ENCODE assay signal across 20 cellular contexts in the genomic region with DNA sequence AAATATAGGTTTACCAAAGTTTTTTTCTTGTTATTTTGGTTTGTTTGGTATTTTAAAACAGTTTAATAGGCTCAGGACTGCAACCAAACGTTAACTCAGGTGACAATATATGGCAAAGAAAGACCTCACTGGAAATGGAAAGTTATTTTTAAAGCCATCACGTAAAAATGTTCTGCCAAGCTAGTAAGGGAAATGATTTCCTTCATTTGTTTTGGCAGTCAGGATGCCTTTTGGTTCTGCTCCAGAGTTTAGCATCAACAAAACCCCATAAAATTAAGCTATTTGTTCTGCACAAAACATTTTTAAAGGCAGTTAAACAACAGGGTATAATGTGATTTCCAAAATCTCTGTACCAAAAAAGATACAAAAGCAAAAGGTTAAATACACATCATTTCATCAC.
A peak's percentile ranks its signal among the peaks of the same experiment; 100 is the strongest.
DNase-seq lines count a peak whose midpoint lies in the region; ATAC-seq and TF ChIP-seq lines count a peak whose summit lies in the region.
"Had no signal": no experiment of that assay in that cellular context is flagged by ENCODE, and none has a peak within 500 bp of the region (broad histone marks: within the 10 kb centered on the region; RNA-seq: fewer than 3 reads in every experiment).

No MANE protein-coding gene starts in this region.

- ATAC-seq in HG03521 (IDR thresholded peaks at IDR 0.05; ENCODE audit: unreplicated experiment) = no peak
- no peak for ATAC-seq in GM19324 (IDR thresholded peaks at IDR 0.05; ENCODE audit: low FRiP score, unreplicated experiment)
- ATAC-seq: K562 had no signal

- TF ChIP-seq CTCF in HEK293 (tag by site-specific recombination; IDR thresholded peaks at IDR 0.05) = no peak
- no peak for TF ChIP-seq CTCF in prostate gland (IDR thresholded peaks at IDR 0.05)

- DNase-seq in NCI-H69 (lab: John Stamatoyannopoulos, UW) = peak; percentile 38
- peak; percentile 19 for DNase-seq in dermis blood vessel endothelial cell
- DNase-seq in prostate gland (ENCODE audit: low spot score) = peak; percentile 33
- no peak for DNase-seq in RPMI8226
- DNase-seq: CD4-positive, alpha-beta T cell; DMS53; Kasumi-1; NCI-H1694 treated with DMSO at 0.1 percent for 48 hours; NCI-H2171 treated with DMSO at 0.1 percent for 48 hours; NCI-H345; NCI-H510A treated with DMSO at 0.1 percent for 48 hours; NCI-H82; Peyer's patch; SK-N-SH; SW 1271 had no signal

- H3K4me3 ChIP-seq in HEK293 (ENCODE audit: low read depth, low read length) (no peak overlapping the region), prostate gland (no peak overlapping the region)
- H3K4me3 ChIP-seq: BLaER1 treated with 17β-estradiol and CSF1 and Interleukin-3, amounts not matched to agents 10 nM and 100 nM; K562; Peyer's patch had no signal

- no peak overlapping the region for H3K27ac ChIP-seq in HEK293 (ENCODE audit: extremely low read depth, low read depth, low read length)
- no peak overlapping the region for H3K27ac ChIP-seq in prostate gland
- H3K27ac ChIP-seq: BLaER1 treated with 17β-estradiol and CSF1 and Interleukin-3, amounts not matched to agents 10 nM and 100 nM; Peyer's patch had no signal

- intact Hi-C loops in prostate gland (cut with DNase I) = no loop called here

- no peaks in the 10 kb centered on the region for H3K4me1 ChIP-seq in HEK293 (ENCODE audit: control insufficient read depth, insufficient read depth, low read length)
- no peaks in the 10 kb centered on the region for H3K4me1 ChIP-seq in prostate gland (replicated peaks)
- H3K4me1 ChIP-seq: BLaER1 treated with 17β-estradiol and CSF1 and Interleukin-3, amounts not matched to agents 10 nM and 100 nM; Peyer's patch had no signal

- POLR2A ChIA-PET in HEK293 (lab: Yijun Ruan, JAX) = no interaction called here

- no peak for TF ChIP-seq POLR2A in prostate gland (IDR thresholded peaks at IDR 0.05)

- WGBS in prostate gland = 0% methylated on average over 2 of the region's 2 CpGs

- CTCF ChIA-PET in HEK293 (lab: Yijun Ruan, JAX) = interaction anchor here (0.7 kb wide), 1 partner anchor 8 kb away, joined by 5 read pairs; no protein-coding TSS in a partner anchor

- H3K36me3 ChIP-seq in HEK293 (ENCODE audit: control insufficient read depth in 2 of 2, insufficient read depth in 1 of 2, low read length in 2 of 2) = no peaks in the 10 kb centered on the region
- no peaks in the 10 kb centered on the region for H3K36me3 ChIP-seq in prostate gland
- H3K36me3 ChIP-seq: BLaER1 treated with 17β-estradiol and CSF1 and Interleukin-3, amounts not matched to agents 10 nM and 100 nM; Peyer's patch had no signal

- no peaks in the 10 kb centered on the region for H3K27me3 ChIP-seq in prostate gland (replicated peaks; ENCODE audit: insufficient read depth)
- H3K27me3 ChIP-seq: BLaER1 treated with 17β-estradiol and CSF1 and Interleukin-3, amounts not matched to agents 10 nM and 100 nM; Peyer's patch had no signal

- no peaks in the 10 kb centered on the region for H3K9me3 ChIP-seq in HEK293 (ENCODE audit: control insufficient read depth, insufficient read depth, low read depth, low read length)
- no peaks in the 10 kb centered on the region for H3K9me3 ChIP-seq in prostate gland
- H3K9me3 ChIP-seq: BLaER1 treated with 17β-estradiol and CSF1 and Interleukin-3, amounts not matched to agents 10 nM and 100 nM; Peyer's patch; SK-N-SH had no signal

TF ChIP-seq in HEK293, 187 proteins besides CTCF, POLR2A, EP300 and RAD21:
- TF ChIP-seq, protein P1, sequence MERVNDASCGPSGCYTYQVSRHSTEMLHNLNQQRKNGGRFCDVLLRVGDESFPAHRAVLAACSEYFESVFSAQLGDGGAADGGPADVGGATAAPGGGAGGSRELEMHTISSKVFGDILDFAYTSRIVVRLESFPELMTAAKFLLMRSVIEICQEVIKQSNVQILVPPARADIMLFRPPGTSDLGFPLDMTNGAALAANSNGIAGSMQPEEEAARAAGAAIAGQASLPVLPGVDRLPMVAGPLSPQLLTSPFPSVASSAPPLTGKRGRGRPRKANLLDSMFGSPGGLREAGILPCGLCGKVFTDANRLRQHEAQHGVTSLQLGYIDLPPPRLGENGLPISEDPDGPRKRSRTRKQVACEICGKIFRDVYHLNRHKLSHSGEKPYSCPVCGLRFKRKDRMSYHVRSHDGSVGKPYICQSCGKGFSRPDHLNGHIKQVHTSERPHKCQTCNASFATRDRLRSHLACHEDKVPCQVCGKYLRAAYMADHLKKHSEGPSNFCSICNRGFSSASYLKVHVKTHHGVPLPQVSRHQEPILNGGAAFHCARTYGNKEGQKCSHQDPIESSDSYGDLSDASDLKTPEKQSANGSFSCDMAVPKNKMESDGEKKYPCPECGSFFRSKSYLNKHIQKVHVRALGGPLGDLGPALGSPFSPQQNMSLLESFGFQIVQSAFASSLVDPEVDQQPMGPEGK (tag by site-specific recombination; IDR thresholded peaks at IDR 0.05) = no peak
- TF ChIP-seq ZFHX2 (tag by site-specific recombination; conservative IDR thresholded peaks at IDR 0.05) (no peak), ZNF311 (tag by site-specific recombination; IDR thresholded peaks at IDR 0.05; ENCODE audit: borderline replicate concordance) (no peak), ZNF585B (tag by site-specific recombination; IDR thresholded peaks at IDR 0.05) (no peak), MEIS1 (CRISPR knock-in tag; IDR thresholded peaks at IDR 0.05; ENCODE audit: borderline replicate concordance) (no peak), GLIS2 (tag by site-specific recombination; IDR thresholded peaks at IDR 0.05) (no peak), ZNF274 (IDR thresholded peaks at IDR 0.05; ENCODE audit: low read length) (no peak), ZNF274 (tag by site-specific recombination; IDR thresholded peaks at IDR 0.05; ENCODE audit: borderline replicate concordance) (no peak), ZNF341 (tag by site-specific recombination; IDR thresholded peaks at IDR 0.05; ENCODE audit: low read depth) (no peak), GLIS1 (tag by site-specific recombination; IDR thresholded peaks at IDR 0.05) (no peak), FEZF1 (tag by site-specific recombination; IDR thresholded peaks at IDR 0.05) (peak; percentile 37; the same call in 1 of the 2 replicates), ZNF707 (tag by site-specific recombination; IDR thresholded peaks at IDR 0.05) (no peak)
- TF ChIP-seq, protein P2, sequence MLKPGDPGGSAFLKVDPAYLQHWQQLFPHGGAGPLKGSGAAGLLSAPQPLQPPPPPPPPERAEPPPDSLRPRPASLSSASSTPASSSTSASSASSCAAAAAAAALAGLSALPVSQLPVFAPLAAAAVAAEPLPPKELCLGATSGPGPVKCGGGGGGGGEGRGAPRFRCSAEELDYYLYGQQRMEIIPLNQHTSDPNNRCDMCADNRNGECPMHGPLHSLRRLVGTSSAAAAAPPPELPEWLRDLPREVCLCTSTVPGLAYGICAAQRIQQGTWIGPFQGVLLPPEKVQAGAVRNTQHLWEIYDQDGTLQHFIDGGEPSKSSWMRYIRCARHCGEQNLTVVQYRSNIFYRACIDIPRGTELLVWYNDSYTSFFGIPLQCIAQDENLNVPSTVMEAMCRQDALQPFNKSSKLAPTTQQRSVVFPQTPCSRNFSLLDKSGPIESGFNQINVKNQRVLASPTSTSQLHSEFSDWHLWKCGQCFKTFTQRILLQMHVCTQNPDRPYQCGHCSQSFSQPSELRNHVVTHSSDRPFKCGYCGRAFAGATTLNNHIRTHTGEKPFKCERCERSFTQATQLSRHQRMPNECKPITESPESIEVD (tag by site-specific recombination; IDR thresholded peaks at IDR 0.05) = peak; percentile 83
- TF ChIP-seq, protein P3, sequence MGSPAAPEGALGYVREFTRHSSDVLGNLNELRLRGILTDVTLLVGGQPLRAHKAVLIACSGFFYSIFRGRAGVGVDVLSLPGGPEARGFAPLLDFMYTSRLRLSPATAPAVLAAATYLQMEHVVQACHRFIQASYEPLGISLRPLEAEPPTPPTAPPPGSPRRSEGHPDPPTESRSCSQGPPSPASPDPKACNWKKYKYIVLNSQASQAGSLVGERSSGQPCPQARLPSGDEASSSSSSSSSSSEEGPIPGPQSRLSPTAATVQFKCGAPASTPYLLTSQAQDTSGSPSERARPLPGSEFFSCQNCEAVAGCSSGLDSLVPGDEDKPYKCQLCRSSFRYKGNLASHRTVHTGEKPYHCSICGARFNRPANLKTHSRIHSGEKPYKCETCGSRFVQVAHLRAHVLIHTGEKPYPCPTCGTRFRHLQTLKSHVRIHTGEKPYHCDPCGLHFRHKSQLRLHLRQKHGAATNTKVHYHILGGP (tag by site-specific recombination; IDR thresholded peaks at IDR 0.05) = peak; percentile 39; the same call in 1 of the 2 replicates
TF ChIP-seq in HEK293: peak in this region for 3.
